Comparison of ENCODE assay signal across 21 cellular contexts in genomic region chr12:96083020-96083489, GRCh38. TPM values are rescaled to one million over a fixed set of nuclear protein-coding genes. Genes with fewer than 3 reads are reported as not detected.
DNase-seq lines count a peak whose midpoint lies in the region; ATAC-seq, FAIRE-seq and TF ChIP-seq lines count a peak whose summit lies in the region.
"Had no signal": no experiment of that assay in that cellular context is flagged by ENCODE, and none has a peak within 500 bp of the region (broad histone marks: within the 10 kb centered on the region; RNA-seq: fewer than 3 reads in every experiment).

No MANE protein-coding gene starts in this region.

- H3K36me3 Mint-ChIP-seq in astrocyte (ENCODE audit: low read depth, unreplicated experiment), result no peaks in the 10 kb centered on the region

- peak; percentile 20 for DNase-seq in EH (ENCODE audit: low read depth)
- DNase-seq in LHCN-M2 (ENCODE audit: low read depth), result peak; percentile 18
- peak; percentile 5 for DNase-seq in astrocyte (ENCODE audit: low read depth)
- peak; percentile 21 for DNase-seq in glomerular visceral epithelial cell (ENCODE audit: extremely low spot score)
- DNase-seq in AML-193 (lab: John Stamatoyannopoulos, UW), result no peak
- DNase-seq in testis, result no peak
- DNase-seq: COR-L47, DMS153, GM23248, NCI-H1048, NCI-H146, NCI-H2081, NCI-H446 treated with DMSO at 0.1 percent for 48 hours, NCI-H69, Peyer's patch, Right ventricle myocardium superior had no signal

- no peak for ATAC-seq in HG02870 (IDR thresholded peaks at IDR 0.05; ENCODE audit: unreplicated experiment)

- H3K36me3 ChIP-seq in astrocyte (ENCODE audit: insufficient read depth, low read length), result no peaks in the 10 kb centered on the region
- H3K36me3 ChIP-seq in testis (ENCODE audit: low read depth, missing control alignments), result no peaks in the 10 kb centered on the region
- H3K36me3 ChIP-seq: HAP-1, Peyer's patch had no signal

- no peak for TF ChIP-seq POLR2A in testis (IDR thresholded peaks at IDR 0.05)

- no peaks in the 10 kb centered on the region for H3K27me3 Mint-ChIP-seq in astrocyte (ENCODE audit: low read depth, unreplicated experiment)

- no peak for TF ChIP-seq CTCF in astrocyte (IDR thresholded peaks at IDR 0.05; ENCODE audit: insufficient read depth, low read depth, low read length)
- no peak for TF ChIP-seq CTCF in testis (IDR thresholded peaks at IDR 0.05)

- no peak overlapping the region for H3K9ac ChIP-seq in astrocyte (ENCODE audit: low read length)
- H3K9ac ChIP-seq: GM23248, KMS-11 had no signal

- peaks cover 13% of the 10 kb centered on the region for H3K4me1 Mint-ChIP-seq in astrocyte (ENCODE audit: low read depth, unreplicated experiment)

- H3K4me1 ChIP-seq in astrocyte (ENCODE audit: insufficient read depth, low read length) (peaks cover 4% of the 10 kb centered on the region), testis (no peaks in the 10 kb centered on the region)
- H3K4me1 ChIP-seq: HAP-1, Peyer's patch had no signal

- H3K4me3 Mint-ChIP-seq in astrocyte (ENCODE audit: unreplicated experiment), result no peak overlapping the region
- H3K4me3 Mint-ChIP-seq: CD14-positive monocyte; T-helper 2 cell treated with Interferon-gamma antibody and Interleukin-4, amounts not matched to agents 5 μg/mL and 100 μg/mL, for 36 hours had no signal

- H3K4me2 ChIP-seq in astrocyte (ENCODE audit: low read length), result no peak overlapping the region
- H3K4me2 ChIP-seq: KMS-11 had no signal

- WGBS in testis, 2 donors, result 90 to 93% methylated on average over 7 of the region's 7 CpGs

- H4K20me1 ChIP-seq in astrocyte (ENCODE audit: insufficient read depth, low read length), result no peaks in the 10 kb centered on the region

- no peak overlapping the region for H2AFZ ChIP-seq in astrocyte (ENCODE audit: low read depth, low read length)
- H2AFZ ChIP-seq: GM23248 had no signal

- no peak overlapping the region for H3K27ac Mint-ChIP-seq in astrocyte (ENCODE audit: unreplicated experiment)
- H3K27ac Mint-ChIP-seq: CD14-positive monocyte; T-helper 2 cell treated with Interferon-gamma antibody and Interleukin-4, amounts not matched to agents 5 μg/mL and 100 μg/mL, for 36 hours had no signal

- no peak for FAIRE-seq in astrocyte (lab: Jason Lieb, UNC)

- H3K9me3 Mint-ChIP-seq in astrocyte (ENCODE audit: unreplicated experiment), result peaks cover 23% of the 10 kb centered on the region

- H3K27ac ChIP-seq in astrocyte (ENCODE audit: low read depth, low read length), result no peak overlapping the region
- H3K27ac ChIP-seq in testis, result no peak overlapping the region
- H3K27ac ChIP-seq: GM23248, KMS-11, Peyer's patch had no signal

- intact Hi-C loops in testis (cut with DNase I; ENCODE audit: low total_unique reads), result no loop called here

- H3K9me3 ChIP-seq in astrocyte (ENCODE audit: insufficient read depth, low read depth, low read length) (no peaks in the 10 kb centered on the region), testis (no peaks in the 10 kb centered on the region)
- H3K9me3 ChIP-seq: HAP-1, Peyer's patch had no signal

- H3K4me3 ChIP-seq in astrocyte (ENCODE audit: insufficient read depth, low read depth, low read length), result no peak overlapping the region
- H3K4me3 ChIP-seq in testis, result no peak overlapping the region
- H3K4me3 ChIP-seq: GM23248, HAP-1, Peyer's patch had no signal

- H3K27me3 ChIP-seq in astrocyte (ENCODE audit: insufficient read depth, low read length) (no peaks in the 10 kb centered on the region), testis (no peaks in the 10 kb centered on the region)
- H3K27me3 ChIP-seq: Peyer's patch had no signal

- no peaks in the 10 kb centered on the region for H3K79me2 ChIP-seq in astrocyte (ENCODE audit: insufficient read depth, low read length)

RNA-seq across cellular contexts. Expression of gene LTA4H, which starts 47.7 kb away (rescaled TPM):
- total RNA-seq in LHCN-M2 (2014; rRNA removed) (82.0 and 92.0 TPM in 2 replicates), astrocyte (63.7 and 67.6 TPM in 2 replicates), testis (10 to 100 TPM; 41.5 to 44.4 TPM)
- polyA plus RNA-seq in LHCN-M2 (2012), result 42.2 TPM
- polyA plus RNA-seq in testis (ENCODE audit: insufficient read depth, low read depth, low replicate concordance), result 62.5 TPM

Comparison
In these comparisons a context has a peak if more than half of its experiments do, and no peak if none do; other contexts are left out.
1. DNase-seq: peak in EH (single experiment), LHCN-M2 (single experiment), astrocyte (single experiment) and glomerular visceral epithelial cell (single experiment); none in AML-193 (0 of 2) and testis (single experiment).